In the genomic region with DNA sequence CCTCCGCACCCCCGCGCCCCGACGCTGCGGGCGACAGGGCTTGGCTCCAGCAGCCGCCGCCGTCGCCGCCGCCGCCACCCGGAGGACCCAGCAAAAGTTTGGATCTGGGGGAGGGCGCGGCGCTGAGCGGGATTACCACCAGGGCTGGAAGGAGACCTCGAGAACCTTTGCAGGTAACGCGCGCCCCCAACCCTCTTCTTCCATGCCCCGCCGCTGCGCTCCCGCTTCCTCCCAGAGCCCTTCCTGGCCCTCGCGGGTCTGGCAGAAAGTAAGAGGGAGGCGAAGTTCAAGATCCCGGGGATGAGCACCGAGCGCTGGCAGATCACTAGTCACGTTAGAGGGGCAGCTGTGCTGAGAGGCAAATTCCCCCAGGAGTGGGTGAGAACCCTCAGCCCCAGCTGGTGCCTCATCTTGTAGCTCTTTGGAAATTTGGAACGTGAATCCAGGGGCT, we compare ENCODE assay signal across 9 cellular contexts. TPM values are rescaled to one million over a fixed set of nuclear protein-coding genes. Genes with fewer than 3 reads are reported as not detected.
DNase-seq lines count a peak whose midpoint lies in the region; ATAC-seq and TF ChIP-seq lines count a peak whose summit lies in the region.
"Had no signal": no experiment of that assay in that cellular context is flagged by ENCODE, and none has a peak within 500 bp of the region (broad histone marks: within the 10 kb centered on the region; RNA-seq: fewer than 3 reads in every experiment).

No MANE protein-coding gene starts in this region.

- ATAC-seq in GM19463 (IDR thresholded peaks at IDR 0.05; ENCODE audit: unreplicated experiment) (no peak), HG03469 (IDR thresholded peaks at IDR 0.05; ENCODE audit: unreplicated experiment) (no peak), GM18861 (IDR thresholded peaks at IDR 0.05; ENCODE audit: unreplicated experiment) (no peak)
- ATAC-seq: stimulated activated memory B cell treated with anti-CD40 and anti-IgM and Interleukin-4, amounts not matched to agents 10 μg/mL and 1 μg/mL and 100 μg/mL, for 72 hours had no signal

- H3K4me3 ChIP-seq in fibroblast of the aortic adventitia (ENCODE audit: low read depth, low read length) = peak overlapping the region; percentile 92

- TF ChIP-seq CTCF in fibroblast of the aortic adventitia (IDR thresholded peaks at IDR 0.05; ENCODE audit: insufficient read depth, low read length) = no peak

- DNase-seq in DMS79 (lab: John Stamatoyannopoulos, UW) (peak; percentile 37), NCI-H524 treated with DMSO at 0.1 percent for 48 hours (lab: John Stamatoyannopoulos, UW) (peak; percentile 94), fibroblast of the aortic adventitia (ENCODE audit: low read depth) (no peak), occipital lobe (lab: John Stamatoyannopoulos, UW) (peak; percentile 11), NCI-H1048 (lab: John Stamatoyannopoulos, UW) (no peak)

RNA-seq across cellular contexts. Expression of a gene that starts 3.9 kb away (rescaled TPM):
- total RNA-seq in fibroblast of the aortic adventitia (ENCODE audit: low replicate concordance) = 48.6 and 72.3 TPM in 2 replicates
- total RNA-seq in occipital lobe = 154 TPM

Comparison
In these comparisons a context has a peak if more than half of its experiments do, and no peak if none do; other contexts are left out.
1. DNase-seq: peak in DMS79 (single experiment), NCI-H524 treated with DMSO at 0.1 percent for 48 hours (single experiment) and occipital lobe (single experiment); none in fibroblast of the aortic adventitia (single experiment) and NCI-H1048 (single experiment).